Comparison of ENCODE assay signal across 8 cellular contexts in genomic region chr10:5948999-5949759, GRCh38. TPM values are rescaled to one million over a fixed set of nuclear protein-coding genes. Genes with fewer than 3 reads are reported as not detected.
DNase-seq lines count a peak whose midpoint lies in the region; ATAC-seq, FAIRE-seq and TF ChIP-seq lines count a peak whose summit lies in the region.

No MANE protein-coding gene starts in this region.

- peak; percentile 64 for TF ChIP-seq CTCF in A549 (IDR thresholded peaks at IDR 0.05)
- peak; percentile 40 for TF ChIP-seq CTCF in GM12873 (IDR thresholded peaks at IDR 0.05; ENCODE audit: insufficient read depth, low read depth, low read length, missing control alignments)
- peak; percentile 65 for TF ChIP-seq CTCF in cardiac fibroblast (IDR thresholded peaks at IDR 0.05; ENCODE audit: low read depth, low read length)
- TF ChIP-seq CTCF in left lung (IDR thresholded peaks at IDR 0.05), result peak; percentile 42
- peak in 3 of 5 experiments; percentile 14 to 18 (median 16) for TF ChIP-seq CTCF in tibial nerve (IDR thresholded peaks at IDR 0.05)

- 0 out of 3 replicates have a peak overlapping the region, but pooled peaks have one; percentile 7 for H3K4me2 ChIP-seq in A549

- POLR2A ChIA-PET in A549 (lab: Yijun Ruan, JAX), result no interaction called here

- H3K27me3 ChIP-seq in left lung (no peaks in the 10 kb centered on the region), tibial nerve (peaks cover 0 to 8% of the 10 kb centered on the region in 2 donors)

- FAIRE-seq in A549 (lab: Jason Lieb, UNC), result peak; percentile 46

- no peak for TF ChIP-seq POLR2A in A549 (IDR thresholded peaks at IDR 0.05; ENCODE audit: low read length)
- TF ChIP-seq POLR2A in tibial nerve (IDR thresholded peaks at IDR 0.05), result no peak

- H3K4me1 ChIP-seq in A549 (peaks cover 28% of the 10 kb centered on the region), left lung (peaks cover 11 to 69% of the 10 kb centered on the region in 2 donors), tibial nerve (peaks cover 0 to 27% (median 6%) of the 10 kb centered on the region in 4 donors)

- CTCF ChIA-PET in A549 (lab: Yijun Ruan, JAX), result interaction anchor here (0.7 to 1.9 kb wide), 12 partner anchors 8 to 461 kb away, joined by 3 to 13 read pairs (median 4); partner anchors contain the start of genes IL15RA and PFKFB3

- peaks cover 0 to 23% of the 10 kb centered on the region in 2 donors for H3K36me3 ChIP-seq in left lung
- no peaks in the 10 kb centered on the region for H3K36me3 ChIP-seq in tibial nerve

- no peak overlapping the region for H3K27ac ChIP-seq in A549
- H3K27ac ChIP-seq in left lung, result peak overlapping the region in 1 of 2 donors; percentile 57
- H3K27ac ChIP-seq in tibial nerve, result no peak overlapping the region

- ATAC-seq in A549, result peak; percentile 82 to 92
- peak; percentile 55 for ATAC-seq in left lung

- TF ChIP-seq RAD21 in A549 (conservative IDR thresholded peaks at IDR 0.05 in 1 of 2, IDR thresholded peaks at IDR 0.05 in 1 of 2), result peak; percentile 79 to 88

- peak; percentile 62 to 73 for DNase-seq in A549 (ENCODE audit: low read depth in 1 of 2, low spot score in 1 of 2)
- DNase-seq in RPMI7951 (ENCODE audit: low read depth), result peak; percentile 61
- DNase-seq in cardiac fibroblast (ENCODE audit: low read depth in 2 of 2), result peak; percentile 77 to 83
- DNase-seq in left lung, result peak; percentile 68 to 79
- DNase-seq in tibial nerve (ENCODE audit: low spot score in 2 of 2), result no peak
- DNase-seq in NCI-H2029 (lab: John Stamatoyannopoulos, UW), result no peak
- no peak for DNase-seq in SHP77 treated with DMSO at 0.1 percent for 48 hours (lab: John Stamatoyannopoulos, UW)

- intact Hi-C loops in left lung (cut with DNase I), result loop anchor here in 1 of 2 donors (5.0 kb wide), 1 partner anchor 138 kb away; the partner anchor contains the start of gene RBM17

- TF ChIP-seq EP300 in A549 (IDR thresholded peaks at IDR 0.05), result no peak
- no peak for TF ChIP-seq EP300 in tibial nerve (IDR thresholded peaks at IDR 0.05)

- H3K9me3 ChIP-seq in A549, result no peaks in the 10 kb centered on the region
- H3K9me3 ChIP-seq in left lung, result no peaks in the 10 kb centered on the region
- H3K9me3 ChIP-seq in tibial nerve, result no peaks in the 10 kb centered on the region

- 43% methylated on average over 14 of the region's 14 CpGs for WGBS in A549 (ENCODE audit: missing lambda C conversion rate)
- 39 to 43% methylated on average over 14 of the region's 14 CpGs for WGBS in tibial nerve, 2 donors

- H3K4me3 ChIP-seq in A549 (no peak overlapping the region), cardiac fibroblast (replicated peaks in 1 of 2; ENCODE audit: low read depth in 2 of 2, low read length in 2 of 2) (no peak overlapping the region), left lung (no peak overlapping the region), tibial nerve (no peak overlapping the region)

TF ChIP-seq in A549, 52 proteins besides CTCF, POLR2A, EP300 and RAD21:
- TF ChIP-seq SMC3 (IDR thresholded peaks at IDR 0.05) (peak; percentile 48; the same call in 2 of the 3 replicates), KDM5A (IDR thresholded peaks at IDR 0.05) (no peak)

RNA-seq across cellular contexts. Expression of gene IL15RA, which starts 28.2 kb away (rescaled TPM):
- polyA plus RNA-seq in A549 (2011; rRNA removed) (0.83 and 0.91 TPM in 2 replicates), A549 (2017; fragmentation: RNase III; extraction: RNeasy Plus Mini Kit Qiagen cat#74134 plus additional on column Dnase treatment) (0.46 to 0.72 TPM (median 0.58 TPM) in 3 replicates)
- polyA plus RNA-seq in A549 (2012; cell fraction: cytosol; rRNA removed), result 1.9 TPM in 2 replicates
- polyA plus RNA-seq in A549 (2012; cell fraction: nucleus; rRNA removed), result 1.5 and 1.7 TPM in 2 replicates
- polyA minus RNA-seq in A549 (2011; rRNA and poly(A)+ RNA removed), result 0.34 and 1.1 TPM in 2 replicates
- total RNA-seq in RPMI7951 (2014; rRNA removed; shearing (Covaris generic)), result 15.3 and 18.5 TPM in 2 replicates
- total RNA-seq in left lung (10 to 100 TPM; 14.7 to 46.2 TPM), tibial nerve (10 to 100 TPM in 2 of 4 donors, 1 to 10 TPM in 2; 9.0 to 18.6 (median 12.6) TPM)

RNA-seq across cellular contexts. Expression of gene FBH1, which starts 59.1 kb away (rescaled TPM):
- polyA plus RNA-seq in A549 (2011; rRNA removed), result 56.5 and 69.8 TPM in 2 replicates
- polyA plus RNA-seq in A549 (2012; cell fraction: cytosol; rRNA removed), result 44.3 and 51.8 TPM in 2 replicates
- 70.4 and 72.8 TPM in 2 replicates for polyA plus RNA-seq in A549 (2012; cell fraction: nucleus; rRNA removed)
- polyA plus RNA-seq in A549 (2017; fragmentation: RNase III; extraction: RNeasy Plus Mini Kit Qiagen cat#74134 plus additional on column Dnase treatment), result 42.1 to 46.0 TPM (median 43.9 TPM) in 3 replicates
- 114 and 150 TPM in 2 replicates for polyA minus RNA-seq in A549 (2011; rRNA and poly(A)+ RNA removed)
- 73.9 and 92.2 TPM in 2 replicates for total RNA-seq in RPMI7951 (2014; rRNA removed; shearing (Covaris generic))
- total RNA-seq in left lung, result 10 to 100 TPM; 74.7 to 77.4 TPM
- total RNA-seq in tibial nerve, result 100 to 1,000 TPM in 2 of 4 donors, 10 to 100 TPM in 2; 64.0 to 109 (median 96.6) TPM

RNA-seq across cellular contexts. Expression of gene ANKRD16, which starts 59.5 kb away (rescaled TPM):
- polyA plus RNA-seq in A549 (2011; rRNA removed), result 8.9 and 13.1 TPM in 2 replicates
- 11.9 and 12.6 TPM in 2 replicates for polyA plus RNA-seq in A549 (2012; cell fraction: cytosol; rRNA removed)
- 13.5 and 22.0 TPM in 2 replicates for polyA plus RNA-seq in A549 (2012; cell fraction: nucleus; rRNA removed)
- 7.3 to 7.8 TPM (median 7.5 TPM) in 3 replicates for polyA plus RNA-seq in A549 (2017; fragmentation: RNase III; extraction: RNeasy Plus Mini Kit Qiagen cat#74134 plus additional on column Dnase treatment)
- 23.1 and 33.5 TPM in 2 replicates for polyA minus RNA-seq in A549 (2011; rRNA and poly(A)+ RNA removed)
- total RNA-seq in RPMI7951 (2014; rRNA removed; shearing (Covaris generic)), result 3.5 and 5.8 TPM in 2 replicates
- 1 to 10 TPM; 4.4 to 4.5 TPM for total RNA-seq in left lung
- total RNA-seq in tibial nerve, result 10 to 100 TPM; 20.5 to 24.0 (median 21.2) TPM

Comparison
In these comparisons a context has a peak if more than half of its experiments do, and no peak if none do; other contexts are left out.
1. DNase-seq: peak in A549 (2 of 2), RPMI7951 (single experiment), cardiac fibroblast (2 of 2) and left lung (2 of 2); none in tibial nerve (0 of 2), NCI-H2029 (single experiment) and SHP77 treated with DMSO at 0.1 percent for 48 hours (single experiment).
2. Peak in every context shown above with its lines, with median percentiles within 50 percentile points of each other: CTCF ChIP-seq.